Comparison of ENCODE assay signal across 10 cellular contexts in genomic region chr1:219872538-219872937, GRCh38. TPM values are rescaled to one million over a fixed set of nuclear protein-coding genes. Genes with fewer than 3 reads are reported as not detected.
"Had no signal": no experiment of that assay in that cellular context is flagged by ENCODE, and none has a peak within 500 bp of the region (broad histone marks: within the 10 kb centered on the region; RNA-seq: fewer than 3 reads in every experiment).

No MANE protein-coding gene starts in this region.

RNA-seq across cellular contexts. Expression of gene SLC30A10, which starts 55.8 kb away (rescaled TPM):
- total RNA-seq: activated CD4-positive, alpha-beta memory T cell treated with anti-CD3 and anti-CD28 coated beads, Interleukin-2, amount 10 ng/mL, durations not matched to agents 7 days and 5 days; activated CD4-positive, alpha-beta T cell treated with anti-CD3 and anti-CD28 coated beads for 36 hours; activated CD4-positive, alpha-beta T cell treated with anti-CD3 and anti-CD28 coated beads, Interleukin-2, amount 10 ng/mL, durations not matched to agents 7 days and 5 days; activated CD8-positive, alpha-beta memory T cell treated with anti-CD3 and anti-CD28 coated beads, Interleukin-2, amount 10 ng/mL, durations not matched to agents 7 days and 5 days; activated CD8-positive, alpha-beta T cell treated with anti-CD3 and anti-CD28 coated beads, Interleukin-2, amount 10 ng/mL, durations not matched to agents 7 days and 5 days; activated naive CD8-positive, alpha-beta T cell treated with anti-CD3 and anti-CD28 coated beads, Interleukin-2, amount 10 ng/mL, durations not matched to agents 7 days and 5 days; activated T-helper 2 cell treated with anti-CD3 and anti-CD28 coated beads, Interferon-gamma antibody, Interleukin-2, Interleukin-4, amounts not matched to agents 10 μg/mL and 5 μg/mL and 100 μg/mL, durations not matched to agents 14 hours and 24 hours and 36 hours; ascending aorta; bronchial epithelial cell; chondrocyte had no signal
